ENCODE assay signal across 7 cellular contexts in genomic region chr12:3938042-3938544, GRCh38.
"Had no signal": no experiment of that assay in that cellular context is flagged by ENCODE, and none has a peak within 500 bp of the region (broad histone marks: within the 10 kb centered on the region; RNA-seq: fewer than 3 reads in every experiment).

No MANE protein-coding gene starts in this region.

- H3K27ac Mint-ChIP-seq: GM23338, H9 had no signal

- DNase-seq: H9, HCEC 1CT, KG1 had no signal

- H3K4me3 ChIP-seq: GM23338, K562 had no signal

- ATAC-seq: GM23338, K562 had no signal

- H3K4me3 Mint-ChIP-seq: GM23338, H9 had no signal

- H3K9me3 Mint-ChIP-seq: GM23338, H9 had no signal

- H2AFZ ChIP-seq: GM23338 had no signal

- FAIRE-seq: H1, H54, K562 had no signal

- H3K4me1 Mint-ChIP-seq: GM23338, H9 had no signal

- H3K4me2 ChIP-seq: GM23338 had no signal
